Comparison of ENCODE assay signal across 8 cellular contexts in genomic region chr15:51380999-51381806, GRCh38. TPM values are rescaled to one million over a fixed set of nuclear protein-coding genes. Genes with fewer than 3 reads are reported as not detected.
DNase-seq lines count a peak whose midpoint lies in the region; ATAC-seq and TF ChIP-seq lines count a peak whose summit lies in the region.

No MANE protein-coding gene starts in this region.

- no peaks in the 10 kb centered on the region for H3K27me3 ChIP-seq in ascending aorta

- no peak overlapping the region for H3K27ac ChIP-seq in ascending aorta

- peaks cover 0 to 9% of the 10 kb centered on the region in 2 donors for H3K4me1 ChIP-seq in ascending aorta

- DNase-seq in DMS53 treated with DMSO at 0.1 percent for 48 hours (lab: John Stamatoyannopoulos, UW; ENCODE audit: unreplicated experiment), result peak; percentile 50
- DNase-seq in NCI-H82 (lab: John Stamatoyannopoulos, UW), result peak; percentile 89
- DNase-seq in ascending aorta (ENCODE audit: low spot score in 2 of 2), result peak in 1 of 2 donors; percentile 85
- DNase-seq in hippocampal formation (lab: John Stamatoyannopoulos, UW), result peak; percentile 75 to 87
- peak; percentile 67 for DNase-seq in sciatic nerve (ENCODE audit: low spot score)

- no peaks in the 10 kb centered on the region for H3K9me3 ChIP-seq in ascending aorta

- peak; percentile 92 to 94 (median 92) for TF ChIP-seq CTCF in ascending aorta (IDR thresholded peaks at IDR 0.05)

- intact Hi-C loops in ascending aorta (cut with DNase I) (loop anchor here (1.0 to 5.0 kb wide), 4 partner anchors 44 to 218 kb away; partner anchors contain the start of gene CYP19A1), sciatic nerve (cut with DNase I) (loop anchor here (10.0 kb wide), 1 partner anchor 96 kb away; no protein-coding TSS in a partner anchor)

- H3K4me3 ChIP-seq in ascending aorta, result no peak overlapping the region

- H3K36me3 ChIP-seq in ascending aorta, result peaks cover 3 to 8% of the 10 kb centered on the region in 2 donors

- ATAC-seq in GM19324 (IDR thresholded peaks at IDR 0.05; ENCODE audit: low FRiP score, unreplicated experiment), result peak; percentile 78
- ATAC-seq in HG03460 (IDR thresholded peaks at IDR 0.05; ENCODE audit: unreplicated experiment), result peak; percentile 68
- peak; percentile 87 for ATAC-seq in sciatic nerve
- no peak for ATAC-seq in GM18870 (IDR thresholded peaks at IDR 0.05; ENCODE audit: unreplicated experiment)

RNA-seq across cellular contexts. Expression of gene GLDN, which starts 39.7 kb away (rescaled TPM):
- total RNA-seq in ascending aorta (3.4 TPM), sciatic nerve (94.5 TPM)

RNA-seq across cellular contexts. Expression of gene CYP19A1, which starts 42.8 kb away (rescaled TPM):
- total RNA-seq in ascending aorta (95.7 TPM), sciatic nerve (24.0 TPM)

Comparison
In these comparisons a context has a peak if more than half of its experiments do, and no peak if none do; other contexts are left out.
1. RNA of gene GLDN, which starts 39.7 kb away (total RNA-seq): 94.5 TPM in sciatic nerve (single experiment); 3.4 TPM in ascending aorta (single experiment); every median in the first group is over 10 times any median in the second.